In the genomic region with DNA sequence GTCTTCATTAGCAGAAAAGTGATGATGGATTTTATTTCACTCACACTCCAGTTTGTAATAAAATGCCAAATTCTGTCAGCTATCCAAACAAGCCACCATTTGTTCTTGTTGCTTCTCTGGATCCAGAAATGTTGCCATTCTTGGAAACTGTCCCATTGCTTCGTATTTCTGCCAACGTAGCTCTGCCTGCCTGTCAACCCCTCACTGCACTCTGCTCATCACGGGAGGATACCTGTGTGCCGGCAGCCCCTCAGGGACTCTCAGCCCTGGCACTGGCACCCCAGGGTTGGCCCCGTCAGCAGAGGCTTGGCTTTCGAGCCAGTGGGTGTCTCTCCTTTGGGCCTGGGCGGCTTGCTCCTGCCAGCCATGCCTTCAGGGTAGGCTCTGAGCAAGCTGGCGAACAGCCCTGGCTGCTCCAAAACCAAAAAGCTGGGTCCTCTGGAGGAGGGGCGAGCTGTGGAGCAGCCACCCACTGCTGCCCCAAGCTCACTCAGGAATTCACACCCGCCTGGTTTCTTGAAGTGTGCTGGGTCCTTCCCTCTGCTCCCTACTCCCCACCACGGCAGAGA, we compare ENCODE assay signal across 13 cellular contexts. TPM values are rescaled to one million over a fixed set of nuclear protein-coding genes. Genes with fewer than 3 reads are reported as not detected.
DNase-seq lines count a peak whose midpoint lies in the region; ATAC-seq, FAIRE-seq and TF ChIP-seq lines count a peak whose summit lies in the region.
"Had no signal": no experiment of that assay in that cellular context is flagged by ENCODE, and none has a peak within 500 bp of the region (broad histone marks: within the 10 kb centered on the region; RNA-seq: fewer than 3 reads in every experiment).

No MANE protein-coding gene starts in this region.

- intact Hi-C loops in transverse colon (cut with DNase I; ENCODE audit: low total_unique reads) = no loop called here

- no peak overlapping the region for H3K4me3 Mint-ChIP-seq in activated T-cell treated with anti-CD3 and anti-CD28 coated beads, Interleukin-2, amount 50 U/mL, for 24 hours
- no peak overlapping the region for H3K4me3 Mint-ChIP-seq in WTC11
- H3K4me3 Mint-ChIP-seq: activated T-helper 17 cell treated with anti-CD3 and anti-CD28 coated beads, Interleukin-2, amount 50 U/mL, for 72 hours had no signal

- H3K27me3 Mint-ChIP-seq in activated T-cell treated with anti-CD3 and anti-CD28 coated beads, Interleukin-2, amount 50 U/mL, for 24 hours = no peaks in the 10 kb centered on the region
- H3K27me3 Mint-ChIP-seq in WTC11 (ENCODE audit: low read depth) = no peaks in the 10 kb centered on the region
- H3K27me3 Mint-ChIP-seq: activated T-helper 17 cell treated with anti-CD3 and anti-CD28 coated beads, Interleukin-2, amount 50 U/mL, for 72 hours had no signal

- no peak overlapping the region for H3K27ac ChIP-seq in keratinocyte (ENCODE audit: control insufficient read depth, insufficient read depth, low read length)
- H3K27ac ChIP-seq in substantia nigra (ENCODE audit: low read depth, low read length, poor library complexity, severe bottlenecking) = peak overlapping the region; percentile 72
- H3K27ac ChIP-seq in transverse colon = no peak overlapping the region

- H3K36me3 ChIP-seq in keratinocyte (ENCODE audit: control insufficient read depth in 2 of 2, extremely low read depth in 1 of 2, insufficient read depth in 2 of 2, low read length in 2 of 2) = peaks cover 11 to 35% of the 10 kb centered on the region in 2 experiments
- H3K36me3 ChIP-seq in transverse colon = peaks cover 0 to 3% (median 0%) of the 10 kb centered on the region in 4 donors

- H3K4me3 ChIP-seq in keratinocyte (ENCODE audit: control insufficient read depth in 2 of 3, extremely low read depth in 1 of 3, insufficient read depth in 2 of 3, low read depth in 1 of 3, low read length in 3 of 3) = no peak overlapping the region
- H3K4me3 ChIP-seq in transverse colon = no peak overlapping the region
- H3K4me3 ChIP-seq: A549 had no signal

- ATAC-seq in WTC11 (no peak), GM21390 (IDR thresholded peaks at IDR 0.05; ENCODE audit: unreplicated experiment) (no peak)
- ATAC-seq: activated T-helper 17 cell treated with anti-CD3 and anti-CD28 coated beads, Interleukin-2, amount 50 U/mL, for 72 hours had no signal

- H3K9me3 Mint-ChIP-seq in activated T-cell treated with anti-CD3 and anti-CD28 coated beads, Interleukin-2, amount 50 U/mL, for 24 hours = no peaks in the 10 kb centered on the region
- H3K9me3 Mint-ChIP-seq in WTC11 = no peaks in the 10 kb centered on the region
- H3K9me3 Mint-ChIP-seq: activated T-helper 17 cell treated with anti-CD3 and anti-CD28 coated beads, Interleukin-2, amount 50 U/mL, for 72 hours had no signal

- H3K27me3 ChIP-seq in keratinocyte (ENCODE audit: control insufficient read depth, extremely low read depth, insufficient read depth, low read length) (no peaks in the 10 kb centered on the region), transverse colon (no peaks in the 10 kb centered on the region)

- no peak for DNase-seq in activated T-cell treated with anti-CD3 and anti-CD28 coated beads, Interleukin-2, amount 50 U/mL, for 24 hours
- DNase-seq in activated T-cell treated with anti-CD3 and anti-CD28 coated beads, Interleukin-2, amount 50 U/mL, for 1 hour = no peak
- DNase-seq in WTC11 (ENCODE audit: low spot score) (no peak), keratinocyte (ENCODE audit: low read depth, low spot score) (no peak), substantia nigra (lab: John Stamatoyannopoulos, UW) (peak in 24 of 49 donors; percentile 11 to 85 (median 32)), transverse colon (no peak), dedifferentiated amniotic fluid mesenchymal stem cell (ENCODE audit: extremely low spot score) (no peak)
- DNase-seq: cortex of kidney, foreskin melanocyte, NCI-H1436 had no signal

- H4K20me1 ChIP-seq in keratinocyte (ENCODE audit: control insufficient read depth, extremely low read depth, insufficient read depth, low read length) = peaks cover 28% of the 10 kb centered on the region

- in situ Hi-C loops in transverse colon (cut with MboI; ENCODE audit: low pct_ligation_motif_present in 1 of 4, low pct_unique_long_range_greater_than_20kb in 1 of 4, low sequenced_read_pairs in 3 of 4) = no loop called here

- peaks cover 43% of the 10 kb centered on the region for H3K4me1 Mint-ChIP-seq in activated T-cell treated with anti-CD3 and anti-CD28 coated beads, Interleukin-2, amount 50 U/mL, for 24 hours (ENCODE audit: low read depth)
- peaks cover 28% of the 10 kb centered on the region for H3K4me1 Mint-ChIP-seq in WTC11

- WGBS in transverse colon (ENCODE audit: low coverage in 1 of 2), 2 donors = 84% methylated on average over 11 of the region's 11 CpGs; no CpG with 5 or more reads in 1 of the 2 donors

- TF ChIP-seq CTCF in WTC11 (IDR thresholded peaks at IDR 0.05) (no peak), keratinocyte (optimal IDR thresholded peaks at IDR 0.05 in 1 of 3, IDR thresholded peaks at IDR 0.05 in 1 of 3, conservative IDR thresholded peaks at IDR 0.05 in 1 of 3; ENCODE audit: extremely low read depth in 1 of 3, insufficient read depth in 2 of 3, low read length in 3 of 3) (no peak), transverse colon (IDR thresholded peaks at IDR 0.05) (no peak)

- no peak overlapping the region for H3K9ac ChIP-seq in keratinocyte (ENCODE audit: control insufficient read depth, extremely low read depth, insufficient read depth, low read length)

- H3K9me1 ChIP-seq in keratinocyte (ENCODE audit: control insufficient read depth, extremely low read depth, insufficient read depth, low read length) = peaks cover 5% of the 10 kb centered on the region

- H3K9me3 ChIP-seq in keratinocyte (ENCODE audit: control insufficient read depth, low read depth, low read length) (no peaks in the 10 kb centered on the region), transverse colon (no peaks in the 10 kb centered on the region)
- H3K9me3 ChIP-seq: A549 had no signal

- FAIRE-seq in keratinocyte (lab: Jason Lieb, UNC) = peak; percentile 17
- FAIRE-seq: A549 had no signal

- dilution Hi-C loops in keratinocyte (cut with MboI; ENCODE audit: extremely low pct_ligation_motif_present, low sequenced_read_pairs) = no loop called here

- H3K36me3 Mint-ChIP-seq in activated T-cell treated with anti-CD3 and anti-CD28 coated beads, Interleukin-2, amount 50 U/mL, for 24 hours (ENCODE audit: low read depth) = peaks cover 90% of the 10 kb centered on the region
- peaks cover 18% of the 10 kb centered on the region for H3K36me3 Mint-ChIP-seq in WTC11

- no peak overlapping the region for H3K4me2 ChIP-seq in keratinocyte (ENCODE audit: control insufficient read depth, extremely low read depth, insufficient read depth, low read depth, low read length)
- H3K4me2 ChIP-seq: A549 had no signal

- H2AFZ ChIP-seq in keratinocyte (ENCODE audit: control insufficient read depth, low read length) = no peak overlapping the region

- POLR2A ChIA-PET in WTC11 (lab: Charles Lee) = interaction anchor here (0.8 to 1.1 kb wide), 2 partner anchors 20 to 21 kb away, joined by 3 read pairs; no protein-coding TSS in a partner anchor

- H3K4me1 ChIP-seq in keratinocyte (ENCODE audit: control insufficient read depth, extremely low read depth, insufficient read depth, low read length) = peaks cover 14% of the 10 kb centered on the region
- peaks cover under 1 to 29% (median 10%) of the 10 kb centered on the region in 4 donors for H3K4me1 ChIP-seq in transverse colon

- CTCF ChIA-PET in WTC11 (lab: Charles Lee) = interaction anchor here (0.6 to 13.4 kb wide), 6 partner anchors 9 to 35 kb away, joined by 3 to 273 read pairs (median 4); a partner anchor contains a TSS

- no peak for TF ChIP-seq POLR2A in transverse colon (IDR thresholded peaks at IDR 0.05)

- no peak for TF ChIP-seq EP300 in transverse colon (IDR thresholded peaks at IDR 0.05; ENCODE audit: low read depth)

- peaks cover 62% of the 10 kb centered on the region for H3K79me2 ChIP-seq in keratinocyte (ENCODE audit: control insufficient read depth, insufficient read depth, low read length)

- H3K27ac Mint-ChIP-seq in activated T-cell treated with anti-CD3 and anti-CD28 coated beads, Interleukin-2, amount 50 U/mL, for 24 hours = peak overlapping the region; percentile 95
- H3K27ac Mint-ChIP-seq in WTC11 = 0 out of 2 replicates have a peak overlapping the region, but pooled peaks have one; percentile 19

RNA-seq across cellular contexts. Expression of a gene that starts 6.3 kb away (rescaled TPM):
- total RNA-seq in WTC11 (2021) = 39.1 to 42.1 TPM (median 39.8 TPM) in 3 replicates
- 18.2 to 31.8 TPM (median 22.3 TPM) in 3 replicates for polyA plus RNA-seq in keratinocyte
- polyA plus RNA-seq in keratinocyte (2011; ENCODE audit: low read depth) = 6.9 TPM
- 16.3 and 45.3 TPM in 2 replicates for polyA plus RNA-seq in keratinocyte (2011; cell fraction: cytosol; rRNA removed)
- 16.6 and 28.9 TPM in 2 replicates for polyA plus RNA-seq in keratinocyte (2011; cell fraction: nucleus; rRNA removed)
- polyA plus RNA-seq in keratinocyte (2012; ENCODE audit: low replicate concordance) = 19.0 and 36.5 TPM in 2 replicates
- polyA minus RNA-seq in keratinocyte = 5.3 to 16.2 TPM (median 12.4 TPM) in 3 replicates
- polyA minus RNA-seq in keratinocyte (2011; cell fraction: cytosol; rRNA and poly(A)+ RNA removed) = 56.2 TPM
- polyA minus RNA-seq in keratinocyte (2011; cell fraction: nucleus; rRNA and poly(A)+ RNA removed) = 12.6 and 17.6 TPM in 2 replicates
- 100 to 1,000 TPM in 1 of 4 donors, 10 to 100 TPM in 3; 43.3 to 112 (median 69.5) TPM for total RNA-seq in transverse colon

RNA-seq across cellular contexts. Expression of a gene that starts 9.1 kb away (rescaled TPM):
- total RNA-seq in WTC11 (2021) (0.14 to 0.57 TPM (median 0.27 TPM) in 3 replicates), transverse colon (10 to 100 TPM in 1 of 4 donors, under 1 TPM in 1, not detected in 2; 0.27 to 15.7 TPM)
- 0.03 TPM in 3 replicates for polyA plus RNA-seq in keratinocyte
- not detected for polyA plus RNA-seq in keratinocyte (2011; ENCODE audit: low read depth)
- polyA plus RNA-seq in keratinocyte (2011; cell fraction: cytosol; rRNA removed) = not detected in 2 replicates
- polyA plus RNA-seq in keratinocyte (2011; cell fraction: nucleus; rRNA removed) = 0.11 and 0.19 TPM in 2 replicates
- 0.17 TPM in 1 of 2 replicates, not detected in the other for polyA plus RNA-seq in keratinocyte (2012; ENCODE audit: low replicate concordance)
- not detected in 3 replicates for polyA minus RNA-seq in keratinocyte
- not detected for polyA minus RNA-seq in keratinocyte (2011; cell fraction: cytosol; rRNA and poly(A)+ RNA removed)
- polyA minus RNA-seq in keratinocyte (2011; cell fraction: nucleus; rRNA and poly(A)+ RNA removed) = not detected in 2 replicates

RNA-seq across cellular contexts. Expression of a gene that starts 18.6 kb away (rescaled TPM):
- 52.2 to 73.6 TPM (median 57.0 TPM) in 3 replicates for total RNA-seq in WTC11 (2021)
- polyA plus RNA-seq in keratinocyte = 23.2 to 33.1 TPM (median 25.6 TPM) in 3 replicates
- polyA plus RNA-seq in keratinocyte (2011; ENCODE audit: low read depth) = 4.1 TPM
- polyA plus RNA-seq in keratinocyte (2011; cell fraction: cytosol; rRNA removed) = 14.4 and 27.0 TPM in 2 replicates
- polyA plus RNA-seq in keratinocyte (2011; cell fraction: nucleus; rRNA removed) = 13.4 and 18.9 TPM in 2 replicates
- polyA plus RNA-seq in keratinocyte (2012; ENCODE audit: low replicate concordance) = 22.4 and 89.4 TPM in 2 replicates
- polyA minus RNA-seq in keratinocyte = 8.1 to 30.3 TPM (median 15.7 TPM) in 3 replicates
- polyA minus RNA-seq in keratinocyte (2011; cell fraction: cytosol; rRNA and poly(A)+ RNA removed) = 46.6 TPM
- polyA minus RNA-seq in keratinocyte (2011; cell fraction: nucleus; rRNA and poly(A)+ RNA removed) = 6.4 and 6.6 TPM in 2 replicates
- 10 to 100 TPM in 3 of 4 donors, not detected in 1; 34.0 to 55.7 (median 39.5) TPM for total RNA-seq in transverse colon

RNA-seq across cellular contexts. Expression of a gene that starts 42.3 kb away (rescaled TPM):
- total RNA-seq in WTC11 (2021) (35.6 to 47.5 TPM (median 37.4 TPM) in 3 replicates), transverse colon (10 to 100 TPM; 36.2 to 93.1 (median 60.1) TPM)
- polyA plus RNA-seq in keratinocyte = 24.6 to 31.4 TPM (median 30.2 TPM) in 3 replicates
- polyA plus RNA-seq in keratinocyte (2011; ENCODE audit: low read depth) = 17.0 TPM
- 15.6 and 17.9 TPM in 2 replicates for polyA plus RNA-seq in keratinocyte (2011; cell fraction: cytosol; rRNA removed)
- polyA plus RNA-seq in keratinocyte (2011; cell fraction: nucleus; rRNA removed) = 89.2 and 97.9 TPM in 2 replicates
- 13.2 and 24.8 TPM in 2 replicates for polyA plus RNA-seq in keratinocyte (2012; ENCODE audit: low replicate concordance)
- 22.6 to 43.1 TPM (median 32.5 TPM) in 3 replicates for polyA minus RNA-seq in keratinocyte
- 7.7 TPM for polyA minus RNA-seq in keratinocyte (2011; cell fraction: cytosol; rRNA and poly(A)+ RNA removed)
- 30.6 and 34.7 TPM in 2 replicates for polyA minus RNA-seq in keratinocyte (2011; cell fraction: nucleus; rRNA and poly(A)+ RNA removed)

RNA-seq across cellular contexts. Expression of a gene that starts 56.0 kb away (rescaled TPM):
- total RNA-seq in WTC11 (2021) (75.7 to 79.1 TPM (median 77.4 TPM) in 3 replicates), transverse colon (10 to 100 TPM; 21.9 to 48.7 (median 33.5) TPM)
- polyA plus RNA-seq in keratinocyte = 43.7 to 92.1 TPM (median 80.8 TPM) in 3 replicates
- 24.2 TPM for polyA plus RNA-seq in keratinocyte (2011; ENCODE audit: low read depth)
- 76.9 and 97.2 TPM in 2 replicates for polyA plus RNA-seq in keratinocyte (2011; cell fraction: cytosol; rRNA removed)
- polyA plus RNA-seq in keratinocyte (2011; cell fraction: nucleus; rRNA removed) = 37.2 and 41.9 TPM in 2 replicates
- polyA plus RNA-seq in keratinocyte (2012; ENCODE audit: low replicate concordance) = 54.2 and 88.0 TPM in 2 replicates
- polyA minus RNA-seq in keratinocyte = 31.9 to 42.9 TPM (median 37.8 TPM) in 3 replicates
- 33.0 TPM for polyA minus RNA-seq in keratinocyte (2011; cell fraction: cytosol; rRNA and poly(A)+ RNA removed)
- 11.4 and 18.1 TPM in 2 replicates for polyA minus RNA-seq in keratinocyte (2011; cell fraction: nucleus; rRNA and poly(A)+ RNA removed)
